32 cellular contexts compared by ENCODE assay signal in genomic region chrX:45718676-45719075, GRCh38.
"Had no signal": no experiment of that assay in that cellular context is flagged by ENCODE, and none has a peak within 500 bp of the region (broad histone marks: within the 10 kb centered on the region; RNA-seq: fewer than 3 reads in every experiment).

No MANE protein-coding gene starts in this region.

- H3K4me1 Mint-ChIP-seq: brain had no signal

- DNase-seq: activated CD4-positive, alpha-beta memory T cell treated with anti-CD3 and anti-CD28 coated beads for 36 hours; activated CD4-positive, alpha-beta T cell treated with anti-CD3 and anti-CD28 coated beads, Interleukin-2, amount 10 ng/mL, durations not matched to agents 7 days and 5 days; activated CD4-positive, CD25-positive, alpha-beta regulatory T cell treated with anti-CD3 and anti-CD28 coated beads, Interleukin-2, amount 50 U/mL, for 72 hours; activated CD8-positive, alpha-beta memory T cell treated with anti-CD3 and anti-CD28 coated beads for 24 hours; activated gamma-delta T cell; activated naive CD4-positive, alpha-beta T cell treated with anti-CD3 and anti-CD28 coated beads for 36 hours; activated T-cell treated with anti-CD3 and anti-CD28 coated beads, Interleukin-2, amount 50 U/mL, for 4 hours; adrenal gland; aorta; MV-4-11; NCI-H1092 treated with DMSO at 0.1 percent for 48 hours; NCI-H1417 treated with DMSO at 0.1 percent for 48 hours; NCI-H1694; NCI-H2029; NCI-H2107; NCI-H2171 treated with DMSO at 0.1 percent for 48 hours; NCI-H345; NCI-H510A; NCI-H526 treated with DMSO at 0.1 percent for 48 hours; NCI-H82; Peyer's patch; Right ventricle myocardium superior; SJCRH30; T-helper 17 cell; T-helper 9 cell had no signal

- H3K27me3 Mint-ChIP-seq: activated CD4-positive, alpha-beta memory T cell treated with anti-CD3 and anti-CD28 coated beads for 36 hours; activated CD4-positive, alpha-beta T cell treated with anti-CD3 and anti-CD28 coated beads, Interleukin-2, amount 10 ng/mL, durations not matched to agents 7 days and 5 days; activated naive CD8-positive, alpha-beta T cell; activated T-helper 17 cell treated with anti-CD3 and anti-CD28 coated beads, Interleukin-2, amount 50 U/mL, for 72 hours; brain; central memory CD8-positive, alpha-beta T cell; T-helper 17 cell had no signal

- ATAC-seq: activated T-cell treated with anti-CD3 and anti-CD28 coated beads, Interleukin-2, amount 50 U/mL, for 4 hours; activated T-helper 17 cell treated with anti-CD3 and anti-CD28 coated beads, Interleukin-2, amount 50 U/mL, for 72 hours; T-helper 17 cell; WTC11 had no signal

- H3K4me3 Mint-ChIP-seq: activated CD4-positive, alpha-beta memory T cell treated with anti-CD3 and anti-CD28 coated beads for 36 hours; activated CD4-positive, alpha-beta T cell treated with anti-CD3 and anti-CD28 coated beads, Interleukin-2, amount 10 ng/mL, durations not matched to agents 7 days and 5 days; activated naive CD4-positive, alpha-beta T cell treated with anti-CD3 and anti-CD28 coated beads for 36 hours; activated naive CD8-positive, alpha-beta T cell; activated T-cell treated with anti-CD3 and anti-CD28 coated beads, Interleukin-2, amount 50 U/mL, for 4 hours; activated T-helper 17 cell treated with anti-CD3 and anti-CD28 coated beads, Interleukin-2, amount 50 U/mL, for 72 hours; brain; central memory CD8-positive, alpha-beta T cell; T-helper 17 cell; WTC11 had no signal

- H3K27ac ChIP-seq: adrenal gland, KMS-11, Peyer's patch, RWPE1, SJCRH30 had no signal

- H3K9me3 Mint-ChIP-seq: activated CD4-positive, alpha-beta memory T cell treated with anti-CD3 and anti-CD28 coated beads for 36 hours; activated naive CD4-positive, alpha-beta T cell treated with anti-CD3 and anti-CD28 coated beads for 36 hours; activated T-cell treated with anti-CD3 and anti-CD28 coated beads, Interleukin-2, amount 50 U/mL, for 4 hours; activated T-helper 17 cell treated with anti-CD3 and anti-CD28 coated beads, Interleukin-2, amount 50 U/mL, for 72 hours; central memory CD8-positive, alpha-beta T cell; WTC11 had no signal

- H3K27ac Mint-ChIP-seq: activated CD4-positive, alpha-beta memory T cell treated with anti-CD3 and anti-CD28 coated beads for 36 hours; activated CD4-positive, alpha-beta T cell treated with anti-CD3 and anti-CD28 coated beads, Interleukin-2, amount 10 ng/mL, durations not matched to agents 7 days and 5 days; activated naive CD4-positive, alpha-beta T cell treated with anti-CD3 and anti-CD28 coated beads for 36 hours; activated naive CD8-positive, alpha-beta T cell; activated T-helper 17 cell treated with anti-CD3 and anti-CD28 coated beads, Interleukin-2, amount 50 U/mL, for 72 hours; T-helper 17 cell; WTC11 had no signal

- H3K36me3 Mint-ChIP-seq: activated CD4-positive, alpha-beta memory T cell treated with anti-CD3 and anti-CD28 coated beads for 36 hours; brain; WTC11 had no signal
